Comparison of ENCODE assay signal across 1 cellular context in the genomic region with DNA sequence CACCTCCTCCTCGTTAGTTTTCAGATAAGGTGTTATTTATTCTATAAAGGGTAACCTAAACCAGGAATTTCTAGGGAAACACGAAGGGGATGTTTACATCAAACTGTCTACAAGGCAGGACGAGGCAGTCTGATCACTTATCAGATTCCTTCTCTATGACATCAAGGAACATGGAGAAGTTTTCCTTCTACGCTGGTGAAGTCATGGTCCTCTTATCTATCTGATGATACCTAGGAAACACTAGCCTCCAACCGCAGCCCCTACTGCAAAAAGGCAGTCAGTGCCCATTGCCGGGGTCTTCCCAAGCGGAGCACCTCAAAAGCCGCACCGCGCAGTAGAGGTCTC.
TF ChIP-seq lines count a peak whose summit lies in the region.

No MANE protein-coding gene starts in this region.

TF ChIP-seq in H1, 55 proteins besides CTCF, POLR2A, EP300 and RAD21 (continued from another document):
- no peak for TF ChIP-seq RNF2 (IDR thresholded peaks at IDR 0.05; ENCODE audit: borderline replicate concordance, low read depth, low read length, missing control alignments, poor library complexity, severe bottlenecking)
